Comparison of ENCODE assay signal across 1 cellular context in the genomic region with DNA sequence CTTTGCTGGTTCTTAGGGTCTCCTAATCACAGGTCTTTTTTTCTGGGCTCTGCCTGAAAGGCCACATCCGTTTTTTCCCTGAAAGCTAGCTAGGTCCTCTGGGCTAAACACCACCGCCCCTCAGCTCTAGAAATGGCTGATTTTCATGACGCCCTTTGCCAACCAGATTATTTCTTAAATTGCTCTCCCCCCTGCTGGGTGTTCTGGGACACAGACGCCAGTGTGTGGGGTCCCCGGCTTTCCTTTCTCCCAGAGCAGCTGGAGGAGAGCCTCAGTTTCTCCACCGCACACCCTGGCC.
TF ChIP-seq lines count a peak whose summit lies in the region.

No MANE protein-coding gene starts in this region.

TF ChIP-seq in IMR-90, 13 proteins besides CTCF, POLR2A, EP300 and RAD21 (continued from another document):
- TF ChIP-seq, protein P1, sequence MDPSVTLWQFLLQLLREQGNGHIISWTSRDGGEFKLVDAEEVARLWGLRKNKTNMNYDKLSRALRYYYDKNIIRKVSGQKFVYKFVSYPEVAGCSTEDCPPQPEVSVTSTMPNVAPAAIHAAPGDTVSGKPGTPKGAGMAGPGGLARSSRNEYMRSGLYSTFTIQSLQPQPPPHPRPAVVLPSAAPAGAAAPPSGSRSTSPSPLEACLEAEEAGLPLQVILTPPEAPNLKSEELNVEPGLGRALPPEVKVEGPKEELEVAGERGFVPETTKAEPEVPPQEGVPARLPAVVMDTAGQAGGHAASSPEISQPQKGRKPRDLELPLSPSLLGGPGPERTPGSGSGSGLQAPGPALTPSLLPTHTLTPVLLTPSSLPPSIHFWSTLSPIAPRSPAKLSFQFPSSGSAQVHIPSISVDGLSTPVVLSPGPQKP (IDR thresholded peaks at IDR 0.05; ENCODE audit: borderline replicate concordance, low read depth, low read length) = no peak
- TF ChIP-seq BHLHE40 (IDR thresholded peaks at IDR 0.05; ENCODE audit: low read depth, low read length) = no peak
- no peak for TF ChIP-seq FOS (IDR thresholded peaks at IDR 0.05; ENCODE audit: low read depth, low read length)
- TF ChIP-seq, protein P2, sequence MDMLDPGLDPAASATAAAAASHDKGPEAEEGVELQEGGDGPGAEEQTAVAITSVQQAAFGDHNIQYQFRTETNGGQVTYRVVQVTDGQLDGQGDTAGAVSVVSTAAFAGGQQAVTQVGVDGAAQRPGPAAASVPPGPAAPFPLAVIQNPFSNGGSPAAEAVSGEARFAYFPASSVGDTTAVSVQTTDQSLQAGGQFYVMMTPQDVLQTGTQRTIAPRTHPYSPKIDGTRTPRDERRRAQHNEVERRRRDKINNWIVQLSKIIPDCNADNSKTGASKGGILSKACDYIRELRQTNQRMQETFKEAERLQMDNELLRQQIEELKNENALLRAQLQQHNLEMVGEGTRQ (IDR thresholded peaks at IDR 0.05; ENCODE audit: low read depth, low read length) = no peak
- no peak for TF ChIP-seq CHD1 (IDR thresholded peaks at IDR 0.05; ENCODE audit: low read depth, low read length)
- TF ChIP-seq CEBPB (IDR thresholded peaks at IDR 0.05; ENCODE audit: low read depth, low read length) = no peak
- no peak for TF ChIP-seq SMC3 (IDR thresholded peaks at IDR 0.05; ENCODE audit: low read depth, low read length)
- no peak for TF ChIP-seq RCOR1 (IDR thresholded peaks at IDR 0.05; ENCODE audit: insufficient replicate concordance, low read length)
TF ChIP-seq in IMR-90: peak in this region for 0.
